In genomic region chr1:1509465-1509850, GRCh38 we compare ENCODE assay signal across 2 cellular contexts. TPM values are rescaled to one million over a fixed set of nuclear protein-coding genes. Genes with fewer than 3 reads are reported as not detected.
"Had no signal": no experiment of that assay in that cellular context is flagged by ENCODE, and none has a peak within 500 bp of the region (broad histone marks: within the 10 kb centered on the region; RNA-seq: fewer than 3 reads in every experiment).

No MANE protein-coding gene starts in this region.

RNA-seq across cellular contexts. Expression of gene TMEM240, which starts 31.0 kb away (rescaled TPM):
- total RNA-seq: activated CD4-positive, alpha-beta T cell treated with anti-CD3 and anti-CD28 coated beads, Interleukin-2, amount 10 ng/mL, durations not matched to agents 24 days and 14 days; activated naive CD4-positive, alpha-beta T cell treated with anti-CD3 and anti-CD28 coated beads for 36 hours had no signal
